1 cellular context compared by ENCODE assay signal in the genomic region with DNA sequence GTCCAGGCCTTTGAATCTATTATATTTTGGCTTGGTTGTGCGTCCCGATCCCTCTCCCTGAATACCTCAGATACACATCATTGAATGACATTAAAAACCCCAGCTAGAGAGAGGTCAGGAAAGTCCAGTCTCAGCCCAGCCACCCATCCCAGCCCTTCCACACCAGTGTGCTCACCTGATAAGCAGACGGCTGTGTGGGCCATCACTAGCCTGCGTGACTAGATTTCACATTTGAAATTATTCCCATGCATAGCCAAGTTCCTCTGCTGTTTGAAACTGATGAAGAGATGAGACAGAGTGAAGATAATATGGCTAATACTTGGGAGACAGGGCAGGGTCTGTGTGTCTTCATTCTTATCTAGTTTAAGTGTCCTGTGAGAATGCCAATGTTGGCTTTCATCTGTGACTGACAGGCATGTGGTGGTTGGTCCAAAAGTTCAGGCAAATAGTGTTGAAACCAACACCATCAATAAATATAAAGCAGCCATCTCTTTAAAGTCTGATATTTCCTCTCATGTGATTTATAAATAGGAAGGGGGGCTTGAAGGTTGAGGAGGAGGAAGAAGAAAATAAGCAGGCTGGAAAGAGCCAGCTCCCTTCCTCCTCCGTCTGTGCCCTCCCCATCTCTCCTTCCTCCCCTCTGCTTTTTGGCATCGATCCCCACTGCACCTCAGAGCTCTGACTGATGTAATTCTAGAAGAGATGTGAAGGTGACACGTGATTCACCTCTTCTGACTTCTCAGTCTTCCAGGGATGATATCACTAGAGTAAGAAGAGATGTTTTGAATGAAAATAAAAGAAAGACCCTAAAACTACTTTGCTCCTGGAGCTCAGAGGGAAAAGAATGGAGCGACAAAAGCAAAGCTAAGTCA.
A peak's percentile ranks its signal among the peaks of the same experiment; 100 is the strongest.
TF ChIP-seq lines count a peak whose summit lies in the region.

No MANE protein-coding gene starts in this region.

TF ChIP-seq in HEK293, 187 proteins besides CTCF, POLR2A, EP300 and RAD21 (continued from another document):
- no peak for TF ChIP-seq ZNF518A (tag by site-specific recombination; conservative IDR thresholded peaks at IDR 0.05; ENCODE audit: low read depth)
- TF ChIP-seq YY2 (tag by site-specific recombination; IDR thresholded peaks at IDR 0.05) = no peak
- TF ChIP-seq ZNF777 (tag by site-specific recombination; IDR thresholded peaks at IDR 0.05; ENCODE audit: borderline replicate concordance) = no peak
- no peak for TF ChIP-seq ZNF221 (tag by site-specific recombination; IDR thresholded peaks at IDR 0.05; ENCODE audit: borderline replicate concordance)
- peak; percentile 49 for TF ChIP-seq PRDM10 (tag by site-specific recombination; IDR thresholded peaks at IDR 0.05)
- TF ChIP-seq ZNF433 (tag by site-specific recombination; IDR thresholded peaks at IDR 0.05; ENCODE audit: low read depth) = no peak
- no peak for TF ChIP-seq PBX3 (CRISPR knock-in tag; IDR thresholded peaks at IDR 0.05)
- TF ChIP-seq, protein P1, sequence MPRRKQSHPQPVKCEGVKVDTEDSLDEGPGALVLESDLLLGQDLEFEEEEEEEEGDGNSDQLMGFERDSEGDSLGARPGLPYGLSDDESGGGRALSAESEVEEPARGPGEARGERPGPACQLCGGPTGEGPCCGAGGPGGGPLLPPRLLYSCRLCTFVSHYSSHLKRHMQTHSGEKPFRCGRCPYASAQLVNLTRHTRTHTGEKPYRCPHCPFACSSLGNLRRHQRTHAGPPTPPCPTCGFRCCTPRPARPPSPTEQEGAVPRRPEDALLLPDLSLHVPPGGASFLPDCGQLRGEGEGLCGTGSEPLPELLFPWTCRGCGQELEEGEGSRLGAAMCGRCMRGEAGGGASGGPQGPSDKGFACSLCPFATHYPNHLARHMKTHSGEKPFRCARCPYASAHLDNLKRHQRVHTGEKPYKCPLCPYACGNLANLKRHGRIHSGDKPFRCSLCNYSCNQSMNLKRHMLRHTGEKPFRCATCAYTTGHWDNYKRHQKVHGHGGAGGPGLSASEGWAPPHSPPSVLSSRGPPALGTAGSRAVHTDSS (tag by site-specific recombination; IDR thresholded peaks at IDR 0.05) = no peak
- TF ChIP-seq, protein P2, sequence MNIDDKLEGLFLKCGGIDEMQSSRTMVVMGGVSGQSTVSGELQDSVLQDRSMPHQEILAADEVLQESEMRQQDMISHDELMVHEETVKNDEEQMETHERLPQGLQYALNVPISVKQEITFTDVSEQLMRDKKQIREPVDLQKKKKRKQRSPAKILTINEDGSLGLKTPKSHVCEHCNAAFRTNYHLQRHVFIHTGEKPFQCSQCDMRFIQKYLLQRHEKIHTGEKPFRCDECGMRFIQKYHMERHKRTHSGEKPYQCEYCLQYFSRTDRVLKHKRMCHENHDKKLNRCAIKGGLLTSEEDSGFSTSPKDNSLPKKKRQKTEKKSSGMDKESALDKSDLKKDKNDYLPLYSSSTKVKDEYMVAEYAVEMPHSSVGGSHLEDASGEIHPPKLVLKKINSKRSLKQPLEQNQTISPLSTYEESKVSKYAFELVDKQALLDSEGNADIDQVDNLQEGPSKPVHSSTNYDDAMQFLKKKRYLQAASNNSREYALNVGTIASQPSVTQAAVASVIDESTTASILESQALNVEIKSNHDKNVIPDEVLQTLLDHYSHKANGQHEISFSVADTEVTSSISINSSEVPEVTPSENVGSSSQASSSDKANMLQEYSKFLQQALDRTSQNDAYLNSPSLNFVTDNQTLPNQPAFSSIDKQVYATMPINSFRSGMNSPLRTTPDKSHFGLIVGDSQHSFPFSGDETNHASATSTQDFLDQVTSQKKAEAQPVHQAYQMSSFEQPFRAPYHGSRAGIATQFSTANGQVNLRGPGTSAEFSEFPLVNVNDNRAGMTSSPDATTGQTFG (tag by site-specific recombination; IDR thresholded peaks at IDR 0.05; ENCODE audit: borderline replicate concordance) = no peak
- no peak for TF ChIP-seq ZSCAN30 (tag by site-specific recombination; IDR thresholded peaks at IDR 0.05)
- no peak for TF ChIP-seq AEBP2 (tag by site-specific recombination; IDR thresholded peaks at IDR 0.05; ENCODE audit: borderline replicate concordance)
- no peak for TF ChIP-seq HOXA7 (CRISPR knock-in tag; IDR thresholded peaks at IDR 0.05; ENCODE audit: borderline replicate concordance)
- TF ChIP-seq ZNF366 (tag by site-specific recombination; conservative IDR thresholded peaks at IDR 0.05) = 0 out of 2 replicates have a peak, but pooled peaks have one; percentile 31
- TF ChIP-seq ZNF19 (tag by site-specific recombination; IDR thresholded peaks at IDR 0.05; ENCODE audit: low read depth) = no peak
- TF ChIP-seq ZNF76 (tag by site-specific recombination; IDR thresholded peaks at IDR 0.05; ENCODE audit: borderline replicate concordance, low read depth) = no peak
- TF ChIP-seq ZNF311 (tag by site-specific recombination; IDR thresholded peaks at IDR 0.05; ENCODE audit: borderline replicate concordance) = no peak
- no peak for TF ChIP-seq OVOL3 (tag by site-specific recombination; IDR thresholded peaks at IDR 0.05)
- no peak for TF ChIP-seq ZNF175 (tag by site-specific recombination; IDR thresholded peaks at IDR 0.05)
- TF ChIP-seq SP3 (tag by site-specific recombination; IDR thresholded peaks at IDR 0.05) = no peak
- TF ChIP-seq ZNF654 (tag by site-specific recombination; IDR thresholded peaks at IDR 0.05; ENCODE audit: low read depth) = no peak
- TF ChIP-seq KLF16 (tag by site-specific recombination; IDR thresholded peaks at IDR 0.05) = no peak
- TF ChIP-seq ZNF48 (tag by site-specific recombination; IDR thresholded peaks at IDR 0.05) = no peak
- TF ChIP-seq REPIN1 (tag by site-specific recombination; IDR thresholded peaks at IDR 0.05; ENCODE audit: low read depth) = no peak
